ENCODE assay signal across 1 cellular context in genomic region chr7:92648082-92648481, GRCh38.
TF ChIP-seq lines count a peak whose summit lies in the region.

No MANE protein-coding gene starts in this region.

TF ChIP-seq in GM12878, 131 proteins besides CTCF, POLR2A, EP300 and RAD21 (continued from another document):
- TF ChIP-seq BCLAF1 (IDR thresholded peaks at IDR 0.05) (no peak), USF1 (IDR thresholded peaks at IDR 0.05; ENCODE audit: borderline replicate concordance, extremely low read length, insufficient read depth, low read depth, low read length) (no peak), SPI1 (IDR thresholded peaks at IDR 0.05; ENCODE audit: borderline replicate concordance, insufficient read depth, low read depth, low read length) (peak; percentile 67; the same call in 1 of the 2 replicates), CEBPB (IDR thresholded peaks at IDR 0.05; ENCODE audit: borderline replicate concordance in 1 of 2, low read depth in 2 of 2, low read length in 2 of 2) (no peak), NR2F1 (conservative IDR thresholded peaks at IDR 0.05) (peak; percentile 69; the same call in 1 of the 2 replicates), IKZF2 (IDR thresholded peaks at IDR 0.05) (peak; percentile 91 to 95), HCFC1 (IDR thresholded peaks at IDR 0.05; ENCODE audit: low read length) (no peak), CHD2 (IDR thresholded peaks at IDR 0.05; ENCODE audit: borderline replicate concordance, low read depth, low read length) (no peak), POLR2AphosphoS2 (IDR thresholded peaks at IDR 0.05; ENCODE audit: low read depth, low read length) (no peak), E4F1 (IDR thresholded peaks at IDR 0.05; ENCODE audit: borderline replicate concordance, partially characterized antibody) (no peak), BHLHE40 (IDR thresholded peaks at IDR 0.05; ENCODE audit: borderline replicate concordance in 1 of 2, low read depth in 2 of 2, low read length in 1 of 2) (peak; percentile 55 to 66; a peak in 3 of 4 replicates), CBFB (IDR thresholded peaks at IDR 0.05; ENCODE audit: low read depth) (no peak), CEBPZ (IDR thresholded peaks at IDR 0.05; ENCODE audit: low read depth, low read length) (no peak), IKZF1 (conservative IDR thresholded peaks at IDR 0.05) (peak; percentile 90), NFIC (IDR thresholded peaks at IDR 0.05; ENCODE audit: low read depth, low read length) (peak; percentile 91), SKIL (IDR thresholded peaks at IDR 0.05; ENCODE audit: low read depth, poor library complexity, severe bottlenecking) (peak; percentile 82), PAX8 (IDR thresholded peaks at IDR 0.05) (no peak), RAD51 (IDR thresholded peaks at IDR 0.05) (no peak), EZH2 (IDR thresholded peaks at IDR 0.05; ENCODE audit: borderline replicate concordance, control insufficient read depth, low read depth, low read length) (no peak), MLLT1 (IDR thresholded peaks at IDR 0.05) (0 out of 2 replicates have a peak, but pooled peaks have one; percentile 28), SUPT20H (IDR thresholded peaks at IDR 0.05; ENCODE audit: borderline replicate concordance, control insufficient read depth, low read depth, low read length) (no peak), KLF5 (IDR thresholded peaks at IDR 0.05; ENCODE audit: partially characterized antibody) (no peak), RUNX3 (IDR thresholded peaks at IDR 0.05; ENCODE audit: low read length) (peak; percentile 87), ZBED1 (IDR thresholded peaks at IDR 0.05; ENCODE audit: borderline replicate concordance) (no peak), SMC3 (IDR thresholded peaks at IDR 0.05; ENCODE audit: borderline replicate concordance, low read length) (0 out of 2 replicates have a peak, but pooled peaks have one; percentile 3), MAX (IDR thresholded peaks at IDR 0.05; ENCODE audit: low read depth, low read length) (no peak), BACH1 (IDR thresholded peaks at IDR 0.05; ENCODE audit: borderline replicate concordance) (peak; percentile 84; the same call in 1 of the 2 replicates), STAT3 (IDR thresholded peaks at IDR 0.05; ENCODE audit: low read depth, low read length) (0 out of 2 replicates have a peak, but pooled peaks have one; percentile 60), SMAD1 (IDR thresholded peaks at IDR 0.05; ENCODE audit: low read depth, partially characterized antibody) (no peak), ZNF217 (IDR thresholded peaks at IDR 0.05) (peak; percentile 82; the same call in 1 of the 2 replicates), POU2F2 (IDR thresholded peaks at IDR 0.05; ENCODE audit: borderline replicate concordance, low read depth, low read length) (peak; percentile 70; the same call in 2 of the 3 replicates), RELA (IDR thresholded peaks at IDR 0.05; ENCODE audit: borderline replicate concordance, partially characterized antibody) (peak; percentile 52), BMI1 (IDR thresholded peaks at IDR 0.05; ENCODE audit: borderline replicate concordance) (peak; percentile 63), ATF7 (IDR thresholded peaks at IDR 0.05; ENCODE audit: low read depth) (peak; percentile 61; the same call in 1 of the 2 replicates), TCF3 (IDR thresholded peaks at IDR 0.05; ENCODE audit: borderline replicate concordance, insufficient read depth, low read depth, low read length) (no peak), NRF1 (conservative IDR thresholded peaks at IDR 0.05; ENCODE audit: low read depth, low read length) (no peak)
